ENCODE assay signal across 20 cellular contexts in genomic region chr1:19403256-19403655, GRCh38.
DNase-seq lines count a peak whose midpoint lies in the region; ATAC-seq and TF ChIP-seq lines count a peak whose summit lies in the region.
"Had no signal": no experiment of that assay in that cellular context is flagged by ENCODE, and none has a peak within 500 bp of the region (broad histone marks: within the 10 kb centered on the region; RNA-seq: fewer than 3 reads in every experiment).

No MANE protein-coding gene starts in this region.

- no peak overlapping the region for H3K4me3 Mint-ChIP-seq in activated T-cell treated with anti-CD3 and anti-CD28 coated beads, Interleukin-2, amount 50 U/mL, for 24 hours
- H3K4me3 Mint-ChIP-seq in activated CD8-positive, alpha-beta T cell treated with anti-CD3 and anti-CD28 coated beads, Interleukin-2, amount 10 ng/mL, durations not matched to agents 7 days and 5 days: no peak overlapping the region

- H3K36me3 Mint-ChIP-seq in activated T-cell treated with anti-CD3 and anti-CD28 coated beads, Interleukin-2, amount 50 U/mL, for 24 hours (ENCODE audit: low read depth): peaks cover 77% of the 10 kb centered on the region
- peaks cover 38% of the 10 kb centered on the region for H3K36me3 Mint-ChIP-seq in activated CD8-positive, alpha-beta T cell treated with anti-CD3 and anti-CD28 coated beads, Interleukin-2, amount 10 ng/mL, durations not matched to agents 7 days and 5 days (ENCODE audit: low read depth)

- no peaks in the 10 kb centered on the region for H3K9me3 ChIP-seq in lower lobe of right lung
- H3K9me3 ChIP-seq: A549, gastrocnemius medialis, left ventricle myocardium inferior, upper lobe of left lung had no signal

- H3K27ac Mint-ChIP-seq in activated T-cell treated with anti-CD3 and anti-CD28 coated beads, Interleukin-2, amount 50 U/mL, for 24 hours: peak overlapping the region; percentile 5
- H3K27ac Mint-ChIP-seq in activated CD8-positive, alpha-beta T cell treated with anti-CD3 and anti-CD28 coated beads, Interleukin-2, amount 10 ng/mL, durations not matched to agents 7 days and 5 days: peak overlapping the region; percentile 14

- H3K4me1 Mint-ChIP-seq in activated T-cell treated with anti-CD3 and anti-CD28 coated beads, Interleukin-2, amount 50 U/mL, for 24 hours (ENCODE audit: low read depth): peaks cover 86% of the 10 kb centered on the region
- H3K4me1 Mint-ChIP-seq in activated CD8-positive, alpha-beta T cell treated with anti-CD3 and anti-CD28 coated beads, Interleukin-2, amount 10 ng/mL, durations not matched to agents 7 days and 5 days (ENCODE audit: low read depth): peaks cover 47% of the 10 kb centered on the region

- no peaks in the 10 kb centered on the region for H3K27me3 Mint-ChIP-seq in activated T-cell treated with anti-CD3 and anti-CD28 coated beads, Interleukin-2, amount 50 U/mL, for 24 hours
- H3K27me3 Mint-ChIP-seq in activated CD8-positive, alpha-beta T cell treated with anti-CD3 and anti-CD28 coated beads, Interleukin-2, amount 10 ng/mL, durations not matched to agents 7 days and 5 days (ENCODE audit: low read depth): no peaks in the 10 kb centered on the region

- H3K9me3 Mint-ChIP-seq in activated T-cell treated with anti-CD3 and anti-CD28 coated beads, Interleukin-2, amount 50 U/mL, for 24 hours: no peaks in the 10 kb centered on the region
- H3K9me3 Mint-ChIP-seq in activated CD8-positive, alpha-beta T cell treated with anti-CD3 and anti-CD28 coated beads, Interleukin-2, amount 10 ng/mL, durations not matched to agents 7 days and 5 days (ENCODE audit: insufficient read depth): no peaks in the 10 kb centered on the region

- no peak for TF ChIP-seq CTCF in lower lobe of right lung (IDR thresholded peaks at IDR 0.05)

- intact Hi-C loops in lower lobe of right lung (cut with DNase I): no loop called here

- peaks cover 28% of the 10 kb centered on the region for H3K36me3 ChIP-seq in lower lobe of right lung
- H3K36me3 ChIP-seq: gastrocnemius medialis, left ventricle myocardium inferior had no signal

- CTCF ChIA-PET in activated CD8-positive, alpha-beta T cell treated with anti-CD3 and anti-CD28 coated beads, Interleukin-2, amount 10 ng/mL, durations not matched to agents 7 days and 5 days (lab: Charles Lee): interaction anchor here (1.4 to 3.0 kb wide), 2 partner anchors 12 to 179 kb away, joined by 3 to 10 read pairs; no protein-coding TSS in a partner anchor

- ATAC-seq in activated CD8-positive, alpha-beta T cell treated with anti-CD3 and anti-CD28 coated beads, Interleukin-2, amount 10 ng/mL, durations not matched to agents 7 days and 5 days: no peak
- ATAC-seq in lower lobe of right lung: no peak
- ATAC-seq: A549, gastrocnemius medialis, HCT116 had no signal

- POLR2A ChIA-PET in activated CD8-positive, alpha-beta T cell treated with anti-CD3 and anti-CD28 coated beads, Interleukin-2, amount 10 ng/mL, durations not matched to agents 7 days and 5 days (lab: Charles Lee): no interaction called here

- H3K27ac ChIP-seq in lower lobe of right lung: peak overlapping the region; percentile 11
- peak overlapping the region; percentile 21 for H3K27ac ChIP-seq in temporal lobe (ENCODE audit: low read depth, low read length)
- H3K27ac ChIP-seq: A549, brain microvascular endothelial cell, epithelial cell of prostate, gastrocnemius medialis had no signal

- H3K4me3 ChIP-seq in lower lobe of right lung: no peak overlapping the region
- H3K4me3 ChIP-seq: A549, gastrocnemius medialis, left ventricle myocardium inferior, upper lobe of left lung had no signal

- H3K4me1 ChIP-seq in lower lobe of right lung: peaks cover 91% of the 10 kb centered on the region
- H3K4me1 ChIP-seq: A549 had no signal

- DNase-seq in activated T-cell treated with anti-CD3 and anti-CD28 coated beads, Interleukin-2, amount 50 U/mL, for 24 hours: no peak
- DNase-seq in activated T-cell treated with anti-CD3 and anti-CD28 coated beads for 4 hours (no peak), lower lobe of right lung (no peak), Kasumi-1 (lab: John Stamatoyannopoulos, UW) (no peak), NCI-H1105 treated with DMSO at 0.1 percent for 48 hours (lab: John Stamatoyannopoulos, UW) (no peak), GM19238 (ENCODE audit: insufficient read length, low spot score) (no peak)
- DNase-seq in activated CD8-positive, alpha-beta T cell treated with anti-CD3 and anti-CD28 coated beads, Interleukin-2, amount 10 ng/mL, durations not matched to agents 7 days and 5 days: no peak
- DNase-seq: activated effector memory CD4-positive, alpha-beta T cell treated with Interleukin-2 at 50 U/mL for 16 hours; brain microvascular endothelial cell; gastrocnemius medialis; Karpas-422; left ventricle myocardium inferior; NCI-H1417 treated with DMSO at 0.1 percent for 48 hours; NCI-H2227 treated with DMSO at 0.1 percent for 48 hours; small intestine; upper lobe of left lung had no signal

- H3K27me3 ChIP-seq in lower lobe of right lung (ENCODE audit: low read depth): no peaks in the 10 kb centered on the region
- H3K27me3 ChIP-seq: brain microvascular endothelial cell, gastrocnemius medialis, upper lobe of left lung had no signal
